Comparison of ENCODE assay signal across 9 cellular contexts in genomic region chr11:46099973-46100335, GRCh38. TPM values are rescaled to one million over a fixed set of nuclear protein-coding genes. Genes with fewer than 3 reads are reported as not detected.
DNase-seq lines count a peak whose midpoint lies in the region; ATAC-seq, FAIRE-seq and TF ChIP-seq lines count a peak whose summit lies in the region.
"Had no signal": no experiment of that assay in that cellular context is flagged by ENCODE, and none has a peak within 500 bp of the region (broad histone marks: within the 10 kb centered on the region; RNA-seq: fewer than 3 reads in every experiment).

No MANE protein-coding gene starts in this region.

- no peaks in the 10 kb centered on the region for H3K27me3 ChIP-seq in AG04450 (ENCODE audit: control insufficient read depth, insufficient read depth, low read length)
- H3K27me3 ChIP-seq in H7 (ENCODE audit: control insufficient read depth, insufficient read depth, low read length): no peaks in the 10 kb centered on the region

- no peak for FAIRE-seq in frontal cortex (lab: Jason Lieb, UNC)

- no peaks in the 10 kb centered on the region for H3K9me3 ChIP-seq in AG04450 (ENCODE audit: control insufficient read depth, insufficient read depth, low read length)

- DNase-seq in AG04450 (ENCODE audit: low read depth, low spot score) (no peak), mesothelial cell of epicardium (ENCODE audit: low spot score in 2 of 2, unreplicated experiment in 2 of 2) (no peak), H7 (no peak), frontal cortex (ENCODE audit: low spot score in 2 of 2) (no peak)
- DNase-seq in activated naive CD8-positive, alpha-beta T cell treated with anti-CD3 and anti-CD28 coated beads for 36 hours: no peak
- DNase-seq in stimulated activated CD4-positive, alpha-beta T cell treated with anti-CD3 and anti-CD28 coated beads, Interleukin-1b, Interleukin-23, amount 100 ng/mL, for 48 hours: no peak
- DNase-seq in stimulated activated CD4-positive, alpha-beta T cell treated with anti-CD3 and anti-CD28 coated beads, Interleukin-2, amount 100 ng/mL, for 48 hours: no peak
- DNase-seq: activated effector memory CD4-positive, alpha-beta T cell treated with Interleukin-2 at 50 U/mL for 16 hours had no signal

- H3K36me3 Mint-ChIP-seq in activated naive CD8-positive, alpha-beta T cell treated with anti-CD3 and anti-CD28 coated beads for 36 hours: peaks cover 3% of the 10 kb centered on the region
- H3K36me3 Mint-ChIP-seq in mesothelial cell of epicardium: no peaks in the 10 kb centered on the region

- POLR2A ChIA-PET in AG04450 (lab: Yijun Ruan, JAX): no interaction called here

- peak overlapping the region; percentile 87 for H3K27ac Mint-ChIP-seq in activated naive CD8-positive, alpha-beta T cell treated with anti-CD3 and anti-CD28 coated beads for 36 hours
- peak overlapping the region; percentile 95 for H3K27ac Mint-ChIP-seq in mesothelial cell of epicardium

- H3K27me3 Mint-ChIP-seq in activated naive CD8-positive, alpha-beta T cell treated with anti-CD3 and anti-CD28 coated beads for 36 hours: no peaks in the 10 kb centered on the region
- H3K27me3 Mint-ChIP-seq in mesothelial cell of epicardium (ENCODE audit: low read depth): no peaks in the 10 kb centered on the region

- H3K9me3 Mint-ChIP-seq in activated naive CD8-positive, alpha-beta T cell treated with anti-CD3 and anti-CD28 coated beads for 36 hours: no peaks in the 10 kb centered on the region
- H3K9me3 Mint-ChIP-seq in mesothelial cell of epicardium: no peaks in the 10 kb centered on the region

- H3K4me1 Mint-ChIP-seq in activated naive CD8-positive, alpha-beta T cell treated with anti-CD3 and anti-CD28 coated beads for 36 hours: peaks cover 42% of the 10 kb centered on the region
- H3K4me1 Mint-ChIP-seq in mesothelial cell of epicardium: peaks cover 36% of the 10 kb centered on the region

- H3K27ac ChIP-seq in AG04450 (ENCODE audit: low read depth, low read length): no peak overlapping the region

- TF ChIP-seq CTCF in AG04450 (IDR thresholded peaks at IDR 0.05; ENCODE audit: low read depth, low read length): no peak
- no peak for TF ChIP-seq CTCF in mesothelial cell of epicardium (IDR thresholded peaks at IDR 0.05; ENCODE audit: unreplicated experiment)

- H3K4me3 ChIP-seq in AG04450 (ENCODE audit: low read depth, low read length) (peak overlapping the region; percentile 8; the same call in 1 of the 2 replicates), H7 (ENCODE audit: insufficient read depth, low read depth, low read length) (no peak overlapping the region)

- ATAC-seq in GM21576 (IDR thresholded peaks at IDR 0.05; ENCODE audit: unreplicated experiment): peak; percentile 39

- CTCF ChIA-PET in AG04450 (lab: Charles Lee): interaction anchor here (1.5 kb wide), 1 partner anchor 93 kb away, joined by 4 read pairs; no protein-coding TSS in a partner anchor

- peak overlapping the region; percentile 69 for H3K4me3 Mint-ChIP-seq in activated naive CD8-positive, alpha-beta T cell treated with anti-CD3 and anti-CD28 coated beads for 36 hours
- no peak overlapping the region for H3K4me3 Mint-ChIP-seq in mesothelial cell of epicardium

- no peaks in the 10 kb centered on the region for H3K36me3 ChIP-seq in H7 (replicated peaks; ENCODE audit: control insufficient read depth, insufficient read depth, low read length)

RNA-seq across cellular contexts. Expression of gene PHF21A, which starts 21.3 kb away (rescaled TPM):
- 29.0 and 29.2 TPM in 2 replicates for polyA plus RNA-seq in AG04450 (2011; rRNA removed)
- 21.3 and 27.5 TPM in 2 replicates for polyA minus RNA-seq in AG04450 (2011; rRNA and poly(A)+ RNA removed)
- 10 to 100 TPM; 24.8 to 29.7 TPM for total RNA-seq in activated naive CD8-positive, alpha-beta T cell treated with anti-CD3 and anti-CD28 coated beads for 36 hours
- total RNA-seq in mesothelial cell of epicardium: 102 to 110 TPM (median 106 TPM) in 3 replicates
- 10.1 and 17.6 TPM in 2 replicates for total RNA-seq in H7 (2014; rRNA removed; shearing (Covaris generic))
- 28.9 TPM for total RNA-seq in frontal cortex
